In the genomic region with DNA sequence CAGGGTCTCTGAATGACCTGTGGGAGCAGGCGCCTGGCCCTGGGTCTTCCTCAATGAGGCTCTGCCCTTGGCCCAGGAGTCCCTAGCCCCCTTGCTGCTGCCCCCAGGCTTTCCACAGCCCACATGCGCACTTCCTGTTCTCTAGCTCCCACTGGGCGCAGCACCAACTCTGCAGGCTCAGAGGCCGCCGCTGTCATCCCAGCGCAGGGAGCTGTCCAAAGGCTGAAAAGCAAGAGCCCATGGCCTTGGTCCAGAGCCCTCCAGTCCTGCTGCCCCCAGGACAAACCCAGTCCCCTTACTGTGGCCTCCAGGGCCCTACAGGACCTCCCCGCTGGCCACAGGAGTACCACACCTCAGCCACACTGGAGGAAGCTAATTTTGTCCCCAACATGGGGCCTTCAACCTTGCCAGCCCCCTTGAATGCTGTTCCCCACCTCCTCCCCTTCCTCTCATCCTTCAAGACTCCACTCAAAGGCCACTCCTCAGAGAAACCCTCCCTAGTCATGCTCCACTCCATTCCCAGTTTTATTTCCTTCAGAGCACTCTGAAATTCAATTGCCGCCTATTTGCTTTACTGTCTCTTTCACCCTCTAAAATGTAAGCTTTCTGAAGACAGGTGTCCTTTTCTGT, we compare ENCODE assay signal across 1 cellular context.
A peak's percentile ranks its signal among the peaks of the same experiment; 100 is the strongest.
TF ChIP-seq lines count a peak whose summit lies in the region.

No MANE protein-coding gene starts in this region.

TF ChIP-seq in HepG2, 621 proteins besides CTCF, POLR2A, EP300 and RAD21 (continued from another document and continues in another):
- TF ChIP-seq, protein P1, sequence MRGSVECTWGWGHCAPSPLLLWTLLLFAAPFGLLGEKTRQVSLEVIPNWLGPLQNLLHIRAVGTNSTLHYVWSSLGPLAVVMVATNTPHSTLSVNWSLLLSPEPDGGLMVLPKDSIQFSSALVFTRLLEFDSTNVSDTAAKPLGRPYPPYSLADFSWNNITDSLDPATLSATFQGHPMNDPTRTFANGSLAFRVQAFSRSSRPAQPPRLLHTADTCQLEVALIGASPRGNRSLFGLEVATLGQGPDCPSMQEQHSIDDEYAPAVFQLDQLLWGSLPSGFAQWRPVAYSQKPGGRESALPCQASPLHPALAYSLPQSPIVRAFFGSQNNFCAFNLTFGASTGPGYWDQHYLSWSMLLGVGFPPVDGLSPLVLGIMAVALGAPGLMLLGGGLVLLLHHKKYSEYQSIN (CRISPR knock-in tag; IDR thresholded peaks at IDR 0.05; ENCODE audit: borderline replicate concordance) = no peak
- TF ChIP-seq ZNF446 (CRISPR knock-in tag; IDR thresholded peaks at IDR 0.05) = peak; percentile 55; the same call in 1 of the 2 replicates
- 0 out of 2 replicates have a peak, but pooled peaks have one; percentile 39 for TF ChIP-seq HOXA3 (CRISPR knock-in tag; IDR thresholded peaks at IDR 0.05)
- no peak for TF ChIP-seq ZNF782 (CRISPR knock-in tag; IDR thresholded peaks at IDR 0.05; ENCODE audit: borderline replicate concordance)
- TF ChIP-seq GABPB1 (CRISPR knock-in tag; IDR thresholded peaks at IDR 0.05) = peak; percentile 44; the same call in 1 of the 2 replicates
- TF ChIP-seq ZNF644 (CRISPR knock-in tag; IDR thresholded peaks at IDR 0.05; ENCODE audit: low read depth) = 0 out of 2 replicates have a peak, but pooled peaks have one; percentile 17
- TF ChIP-seq ARNTL (CRISPR knock-in tag; IDR thresholded peaks at IDR 0.05) = no peak
- TF ChIP-seq REPIN1 (CRISPR knock-in tag; IDR thresholded peaks at IDR 0.05; ENCODE audit: borderline replicate concordance, low read depth) = peak; percentile 31; the same call in 1 of the 2 replicates
- no peak for TF ChIP-seq GABPA (IDR thresholded peaks at IDR 0.05; ENCODE audit: low read depth, low read length)
- peak; percentile 28; the same call in 1 of the 2 replicates for TF ChIP-seq GABPA (CRISPR knock-in tag; IDR thresholded peaks at IDR 0.05; ENCODE audit: low read depth)
- 0 out of 2 replicates have a peak, but pooled peaks have one; percentile 70 for TF ChIP-seq NKX3-1 (CRISPR knock-in tag; IDR thresholded peaks at IDR 0.05)
- TF ChIP-seq ZNF441 (CRISPR knock-in tag; IDR thresholded peaks at IDR 0.05; ENCODE audit: borderline replicate concordance) = 0 out of 2 replicates have a peak, but pooled peaks have one; percentile 54
- TF ChIP-seq ZNF263 (CRISPR knock-in tag; IDR thresholded peaks at IDR 0.05) = 0 out of 2 replicates have a peak, but pooled peaks have one; percentile 37
- TF ChIP-seq ZNF552 (CRISPR knock-in tag; IDR thresholded peaks at IDR 0.05; ENCODE audit: borderline replicate concordance) = 0 out of 2 replicates have a peak, but pooled peaks have one; percentile 35
- TF ChIP-seq ZNF501 (CRISPR knock-in tag; IDR thresholded peaks at IDR 0.05) = 0 out of 2 replicates have a peak, but pooled peaks have one; percentile 18
- TF ChIP-seq MEF2D (CRISPR knock-in tag; IDR thresholded peaks at IDR 0.05) = peak; percentile 43; the same call in 1 of the 2 replicates
- no peak for TF ChIP-seq PCBP2 (optimal IDR thresholded peaks at IDR 0.05; ENCODE audit: low read depth, low read length, poor library complexity, severe bottlenecking)
- peak; percentile 69 for TF ChIP-seq ZNF891 (CRISPR knock-in tag; IDR thresholded peaks at IDR 0.05)
- TF ChIP-seq IKZF4 (CRISPR knock-in tag; IDR thresholded peaks at IDR 0.05; ENCODE audit: borderline replicate concordance, low read depth, not compliant biosample characterization) = peak; percentile 55
- TF ChIP-seq TGIF2 (CRISPR knock-in tag; IDR thresholded peaks at IDR 0.05) = peak; percentile 76; the same call in 1 of the 2 replicates
- TF ChIP-seq ZNF232 (CRISPR knock-in tag; IDR thresholded peaks at IDR 0.05; ENCODE audit: borderline replicate concordance) = peak; percentile 89; the same call in 1 of the 2 replicates
- TF ChIP-seq, protein P2, sequence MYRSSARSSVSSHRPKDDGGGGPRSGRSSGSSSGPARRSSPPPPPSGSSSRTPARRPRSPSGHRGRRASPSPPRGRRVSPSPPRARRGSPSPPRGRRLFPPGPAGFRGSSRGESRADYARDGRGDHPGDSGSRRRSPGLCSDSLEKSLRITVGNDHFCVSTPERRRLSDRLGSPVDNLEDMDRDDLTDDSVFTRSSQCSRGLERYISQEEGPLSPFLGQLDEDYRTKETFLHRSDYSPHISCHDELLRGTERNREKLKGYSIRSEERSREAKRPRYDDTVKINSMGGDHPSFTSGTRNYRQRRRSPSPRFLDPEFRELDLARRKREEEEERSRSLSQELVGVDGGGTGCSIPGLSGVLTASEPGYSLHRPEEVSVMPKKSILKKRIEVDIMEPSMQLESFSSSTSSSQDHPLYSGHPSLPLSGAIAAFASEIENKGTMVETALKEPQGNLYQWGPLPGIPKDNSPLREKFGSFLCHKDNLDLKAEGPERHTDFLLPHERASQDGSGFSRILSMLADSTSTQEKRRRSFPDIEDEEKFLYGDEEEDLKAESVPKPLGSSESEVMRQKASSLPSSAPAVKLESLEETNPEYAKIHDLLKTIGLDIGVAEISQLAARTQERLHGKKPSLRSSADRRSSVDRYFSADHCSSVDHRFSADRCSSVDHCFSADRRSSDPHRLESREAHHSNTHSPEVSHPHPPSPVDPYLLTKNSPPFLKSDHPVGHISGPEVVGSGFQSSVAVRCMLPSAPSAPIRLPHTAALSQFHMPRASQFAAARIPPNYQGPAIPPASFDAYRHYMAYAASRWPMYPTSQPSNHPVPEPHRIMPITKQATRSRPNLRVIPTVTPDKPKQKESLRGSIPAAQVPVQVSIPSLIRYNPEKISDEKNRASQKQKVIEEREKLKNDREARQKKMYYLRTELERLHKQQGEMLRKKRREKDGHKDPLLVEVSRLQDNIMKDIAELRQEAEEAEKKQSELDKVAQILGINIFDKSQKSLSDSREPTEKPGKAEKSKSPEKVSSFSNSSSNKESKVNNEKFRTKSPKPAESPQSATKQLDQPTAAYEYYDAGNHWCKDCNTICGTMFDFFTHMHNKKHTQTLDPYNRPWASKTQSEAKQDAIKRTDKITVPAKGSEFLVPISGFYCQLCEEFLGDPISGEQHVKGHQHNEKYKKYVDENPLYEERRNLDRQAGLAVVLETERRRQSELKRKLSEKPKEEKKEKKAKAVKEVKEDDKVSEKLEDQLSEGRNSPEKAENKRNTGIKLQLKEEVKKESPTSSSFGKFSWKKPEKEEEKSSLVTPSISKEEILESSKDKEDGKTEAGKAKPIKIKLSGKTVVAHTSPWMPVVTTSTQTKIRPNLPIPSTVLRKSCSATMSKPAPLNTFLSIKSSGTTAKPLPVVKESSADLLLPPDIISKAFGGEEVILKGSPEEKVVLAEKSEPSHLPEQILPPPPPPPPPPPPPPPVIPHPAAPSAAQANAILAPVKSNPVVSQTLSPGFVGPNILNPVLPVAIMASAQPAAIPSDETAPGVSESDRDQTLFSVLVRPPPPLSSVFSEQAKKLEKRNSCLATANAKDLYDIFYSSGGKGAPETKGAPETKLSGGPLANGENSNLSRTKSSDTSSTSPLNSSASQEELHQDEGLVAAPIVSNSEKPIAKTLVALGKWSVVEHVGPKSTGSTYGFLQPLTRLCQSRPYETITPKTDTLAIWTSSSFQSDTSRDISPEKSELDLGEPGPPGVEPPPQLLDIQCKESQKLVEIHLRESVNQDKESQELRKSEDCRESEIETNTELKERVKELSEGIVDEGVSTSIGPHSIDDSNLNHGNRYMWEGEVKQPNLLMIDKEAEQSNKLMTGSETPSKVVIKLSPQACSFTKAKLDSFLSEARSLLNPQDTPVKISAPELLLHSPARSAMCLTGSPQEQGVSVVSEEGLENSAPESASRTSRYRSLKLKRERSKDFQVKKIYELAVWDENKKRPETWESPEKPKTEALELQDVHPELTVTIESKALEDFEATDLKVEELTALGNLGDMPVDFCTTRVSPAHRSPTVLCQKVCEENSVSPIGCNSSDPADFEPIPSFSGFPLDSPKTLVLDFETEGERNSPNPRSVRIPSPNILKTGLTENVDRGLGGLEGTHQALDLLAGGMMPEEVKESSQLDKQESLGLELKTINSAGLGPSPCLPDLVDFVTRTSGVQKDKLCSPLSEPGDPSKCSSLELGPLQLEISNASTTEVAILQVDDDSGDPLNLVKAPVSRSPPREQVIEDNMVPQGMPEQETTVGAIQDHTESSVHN (CRISPR knock-in tag; IDR thresholded peaks at IDR 0.05) = no peak
- TF ChIP-seq, protein P3, sequence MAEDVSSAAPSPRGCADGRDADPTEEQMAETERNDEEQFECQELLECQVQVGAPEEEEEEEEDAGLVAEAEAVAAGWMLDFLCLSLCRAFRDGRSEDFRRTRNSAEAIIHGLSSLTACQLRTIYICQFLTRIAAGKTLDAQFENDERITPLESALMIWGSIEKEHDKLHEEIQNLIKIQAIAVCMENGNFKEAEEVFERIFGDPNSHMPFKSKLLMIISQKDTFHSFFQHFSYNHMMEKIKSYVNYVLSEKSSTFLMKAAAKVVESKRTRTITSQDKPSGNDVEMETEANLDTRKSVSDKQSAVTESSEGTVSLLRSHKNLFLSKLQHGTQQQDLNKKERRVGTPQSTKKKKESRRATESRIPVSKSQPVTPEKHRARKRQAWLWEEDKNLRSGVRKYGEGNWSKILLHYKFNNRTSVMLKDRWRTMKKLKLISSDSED (CRISPR knock-in tag; IDR thresholded peaks at IDR 0.05) = no peak
- TF ChIP-seq, protein P4, sequence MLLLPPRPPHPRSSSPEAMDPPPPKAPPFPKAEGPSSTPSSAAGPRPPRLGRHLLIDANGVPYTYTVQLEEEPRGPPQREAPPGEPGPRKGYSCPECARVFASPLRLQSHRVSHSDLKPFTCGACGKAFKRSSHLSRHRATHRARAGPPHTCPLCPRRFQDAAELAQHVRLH (CRISPR knock-in tag; IDR thresholded peaks at IDR 0.05; ENCODE audit: borderline replicate concordance, low read depth) = peak; percentile 66; the same call in 1 of the 2 replicates
- TF ChIP-seq, protein P5, sequence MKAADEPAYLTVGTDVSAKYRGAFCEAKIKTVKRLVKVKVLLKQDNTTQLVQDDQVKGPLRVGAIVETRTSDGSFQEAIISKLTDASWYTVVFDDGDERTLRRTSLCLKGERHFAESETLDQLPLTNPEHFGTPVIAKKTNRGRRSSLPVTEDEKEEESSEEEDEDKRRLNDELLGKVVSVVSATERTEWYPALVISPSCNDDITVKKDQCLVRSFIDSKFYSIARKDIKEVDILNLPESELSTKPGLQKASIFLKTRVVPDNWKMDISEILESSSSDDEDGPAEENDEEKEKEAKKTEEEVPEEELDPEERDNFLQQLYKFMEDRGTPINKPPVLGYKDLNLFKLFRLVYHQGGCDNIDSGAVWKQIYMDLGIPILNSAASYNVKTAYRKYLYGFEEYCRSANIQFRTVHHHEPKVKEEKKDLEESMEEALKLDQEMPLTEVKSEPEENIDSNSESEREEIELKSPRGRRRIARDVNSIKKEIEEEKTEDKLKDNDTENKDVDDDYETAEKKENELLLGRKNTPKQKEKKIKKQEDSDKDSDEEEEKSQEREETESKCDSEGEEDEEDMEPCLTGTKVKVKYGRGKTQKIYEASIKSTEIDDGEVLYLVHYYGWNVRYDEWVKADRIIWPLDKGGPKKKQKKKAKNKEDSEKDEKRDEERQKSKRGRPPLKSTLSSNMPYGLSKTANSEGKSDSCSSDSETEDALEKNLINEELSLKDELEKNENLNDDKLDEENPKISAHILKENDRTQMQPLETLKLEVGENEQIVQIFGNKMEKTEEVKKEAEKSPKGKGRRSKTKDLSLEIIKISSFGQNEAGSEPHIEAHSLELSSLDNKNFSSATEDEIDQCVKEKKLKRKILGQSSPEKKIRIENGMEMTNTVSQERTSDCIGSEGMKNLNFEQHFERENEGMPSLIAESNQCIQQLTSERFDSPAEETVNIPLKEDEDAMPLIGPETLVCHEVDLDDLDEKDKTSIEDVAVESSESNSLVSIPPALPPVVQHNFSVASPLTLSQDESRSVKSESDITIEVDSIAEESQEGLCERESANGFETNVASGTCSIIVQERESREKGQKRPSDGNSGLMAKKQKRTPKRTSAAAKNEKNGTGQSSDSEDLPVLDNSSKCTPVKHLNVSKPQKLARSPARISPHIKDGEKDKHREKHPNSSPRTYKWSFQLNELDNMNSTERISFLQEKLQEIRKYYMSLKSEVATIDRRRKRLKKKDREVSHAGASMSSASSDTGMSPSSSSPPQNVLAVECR (CRISPR knock-in tag; IDR thresholded peaks at IDR 0.05; ENCODE audit: borderline replicate concordance) = peak; percentile 48; the same call in 1 of the 2 replicates
- TF ChIP-seq ZFP36L2 (CRISPR knock-in tag; IDR thresholded peaks at IDR 0.05) = peak; percentile 83; the same call in 1 of the 2 replicates
- TF ChIP-seq, protein P6, sequence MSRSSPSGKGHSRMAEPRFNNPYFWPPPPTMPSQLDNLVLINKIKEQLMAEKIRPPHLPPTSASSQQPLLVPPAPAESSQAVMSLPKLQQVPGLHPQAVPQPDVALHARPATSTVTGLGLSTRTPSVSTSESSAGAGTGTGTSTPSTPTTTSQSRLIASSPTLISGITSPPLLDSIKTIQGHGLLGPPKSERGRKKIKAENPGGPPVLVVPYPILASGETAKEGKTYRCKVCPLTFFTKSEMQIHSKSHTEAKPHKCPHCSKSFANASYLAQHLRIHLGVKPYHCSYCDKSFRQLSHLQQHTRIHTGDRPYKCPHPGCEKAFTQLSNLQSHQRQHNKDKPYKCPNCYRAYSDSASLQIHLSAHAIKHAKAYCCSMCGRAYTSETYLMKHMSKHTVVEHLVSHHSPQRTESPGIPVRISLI (CRISPR knock-in tag; IDR thresholded peaks at IDR 0.05; ENCODE audit: borderline replicate concordance) = no peak
- TF ChIP-seq, protein P7, sequence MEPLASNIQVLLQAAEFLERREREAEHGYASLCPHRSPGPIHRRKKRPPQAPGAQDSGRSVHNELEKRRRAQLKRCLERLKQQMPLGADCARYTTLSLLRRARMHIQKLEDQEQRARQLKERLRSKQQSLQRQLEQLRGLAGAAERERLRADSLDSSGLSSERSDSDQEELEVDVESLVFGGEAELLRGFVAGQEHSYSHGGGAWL (CRISPR knock-in tag; IDR thresholded peaks at IDR 0.05) = peak; percentile 69; the same call in 1 of the 2 replicates
- TF ChIP-seq KLF11 (CRISPR knock-in tag; IDR thresholded peaks at IDR 0.05) = peak; percentile 63; the same call in 1 of the 2 replicates
- TF ChIP-seq, protein P8, sequence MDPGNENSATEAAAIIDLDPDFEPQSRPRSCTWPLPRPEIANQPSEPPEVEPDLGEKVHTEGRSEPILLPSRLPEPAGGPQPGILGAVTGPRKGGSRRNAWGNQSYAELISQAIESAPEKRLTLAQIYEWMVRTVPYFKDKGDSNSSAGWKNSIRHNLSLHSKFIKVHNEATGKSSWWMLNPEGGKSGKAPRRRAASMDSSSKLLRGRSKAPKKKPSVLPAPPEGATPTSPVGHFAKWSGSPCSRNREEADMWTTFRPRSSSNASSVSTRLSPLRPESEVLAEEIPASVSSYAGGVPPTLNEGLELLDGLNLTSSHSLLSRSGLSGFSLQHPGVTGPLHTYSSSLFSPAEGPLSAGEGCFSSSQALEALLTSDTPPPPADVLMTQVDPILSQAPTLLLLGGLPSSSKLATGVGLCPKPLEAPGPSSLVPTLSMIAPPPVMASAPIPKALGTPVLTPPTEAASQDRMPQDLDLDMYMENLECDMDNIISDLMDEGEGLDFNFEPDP (CRISPR knock-in tag; conservative IDR thresholded peaks at IDR 0.05) = 0 out of 2 replicates have a peak, but pooled peaks have one; percentile 94
- TF ChIP-seq KLF6 (CRISPR knock-in tag; IDR thresholded peaks at IDR 0.05) = peak; percentile 88
- TF ChIP-seq, protein P9, sequence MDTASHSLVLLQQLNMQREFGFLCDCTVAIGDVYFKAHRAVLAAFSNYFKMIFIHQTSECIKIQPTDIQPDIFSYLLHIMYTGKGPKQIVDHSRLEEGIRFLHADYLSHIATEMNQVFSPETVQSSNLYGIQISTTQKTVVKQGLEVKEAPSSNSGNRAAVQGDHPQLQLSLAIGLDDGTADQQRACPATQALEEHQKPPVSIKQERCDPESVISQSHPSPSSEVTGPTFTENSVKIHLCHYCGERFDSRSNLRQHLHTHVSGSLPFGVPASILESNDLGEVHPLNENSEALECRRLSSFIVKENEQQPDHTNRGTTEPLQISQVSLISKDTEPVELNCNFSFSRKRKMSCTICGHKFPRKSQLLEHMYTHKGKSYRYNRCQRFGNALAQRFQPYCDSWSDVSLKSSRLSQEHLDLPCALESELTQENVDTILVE (CRISPR knock-in tag; IDR thresholded peaks at IDR 0.05) = 0 out of 2 replicates have a peak, but pooled peaks have one; percentile 54
